ENCODE assay signal across 2 cellular contexts in the genomic region with DNA sequence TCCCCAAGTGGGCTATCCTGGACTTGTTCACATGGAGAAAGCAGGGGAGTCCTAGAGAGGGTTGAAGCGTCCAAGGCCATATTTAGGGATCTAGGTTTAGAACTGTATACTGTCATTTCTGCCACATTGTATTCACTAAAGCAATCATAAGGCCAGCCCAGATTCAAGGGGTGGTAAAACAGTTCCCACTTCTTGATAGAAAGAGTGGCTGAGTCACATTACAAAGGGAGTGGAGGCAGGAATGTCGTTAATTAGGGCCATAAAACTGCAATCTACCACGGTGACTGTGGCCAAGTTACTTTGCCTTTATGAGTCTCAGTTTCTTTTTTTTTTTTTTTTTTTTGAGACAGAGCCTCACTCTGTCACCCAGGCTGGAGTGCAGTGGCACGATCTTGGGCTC.
TF ChIP-seq lines count a peak whose summit lies in the region.

No MANE protein-coding gene starts in this region.

TF ChIP-seq in HEK293T, 16 proteins besides CTCF, POLR2A, EP300 and RAD21:
- TF ChIP-seq ZNF384 (IDR thresholded peaks at IDR 0.05), result peak; percentile 54
- TF ChIP-seq LEF1 (IDR thresholded peaks at IDR 0.05; ENCODE audit: borderline replicate concordance), result no peak

TF ChIP-seq in K562, 482 proteins besides CTCF, POLR2A, EP300 and RAD21:
- no peak for TF ChIP-seq EHMT2 (IDR thresholded peaks at IDR 0.05)
- TF ChIP-seq VEZF1 (CRISPR knock-in tag; IDR thresholded peaks at IDR 0.05), result no peak
- TF ChIP-seq, protein P1, sequence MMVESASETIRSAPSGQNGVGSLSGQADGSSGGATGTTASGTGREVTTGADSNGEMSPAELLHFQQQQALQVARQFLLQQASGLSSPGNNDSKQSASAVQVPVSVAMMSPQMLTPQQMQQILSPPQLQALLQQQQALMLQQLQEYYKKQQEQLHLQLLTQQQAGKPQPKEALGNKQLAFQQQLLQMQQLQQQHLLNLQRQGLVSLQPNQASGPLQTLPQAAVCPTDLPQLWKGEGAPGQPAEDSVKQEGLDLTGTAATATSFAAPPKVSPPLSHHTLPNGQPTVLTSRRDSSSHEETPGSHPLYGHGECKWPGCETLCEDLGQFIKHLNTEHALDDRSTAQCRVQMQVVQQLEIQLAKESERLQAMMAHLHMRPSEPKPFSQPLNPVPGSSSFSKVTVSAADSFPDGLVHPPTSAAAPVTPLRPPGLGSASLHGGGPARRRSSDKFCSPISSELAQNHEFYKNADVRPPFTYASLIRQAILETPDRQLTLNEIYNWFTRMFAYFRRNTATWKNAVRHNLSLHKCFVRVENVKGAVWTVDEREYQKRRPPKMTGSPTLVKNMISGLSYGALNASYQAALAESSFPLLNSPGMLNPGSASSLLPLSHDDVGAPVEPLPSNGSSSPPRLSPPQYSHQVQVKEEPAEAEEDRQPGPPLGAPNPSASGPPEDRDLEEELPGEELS (CRISPR knock-in tag; IDR thresholded peaks at IDR 0.05; ENCODE audit: borderline replicate concordance), result no peak
- TF ChIP-seq, protein P2, sequence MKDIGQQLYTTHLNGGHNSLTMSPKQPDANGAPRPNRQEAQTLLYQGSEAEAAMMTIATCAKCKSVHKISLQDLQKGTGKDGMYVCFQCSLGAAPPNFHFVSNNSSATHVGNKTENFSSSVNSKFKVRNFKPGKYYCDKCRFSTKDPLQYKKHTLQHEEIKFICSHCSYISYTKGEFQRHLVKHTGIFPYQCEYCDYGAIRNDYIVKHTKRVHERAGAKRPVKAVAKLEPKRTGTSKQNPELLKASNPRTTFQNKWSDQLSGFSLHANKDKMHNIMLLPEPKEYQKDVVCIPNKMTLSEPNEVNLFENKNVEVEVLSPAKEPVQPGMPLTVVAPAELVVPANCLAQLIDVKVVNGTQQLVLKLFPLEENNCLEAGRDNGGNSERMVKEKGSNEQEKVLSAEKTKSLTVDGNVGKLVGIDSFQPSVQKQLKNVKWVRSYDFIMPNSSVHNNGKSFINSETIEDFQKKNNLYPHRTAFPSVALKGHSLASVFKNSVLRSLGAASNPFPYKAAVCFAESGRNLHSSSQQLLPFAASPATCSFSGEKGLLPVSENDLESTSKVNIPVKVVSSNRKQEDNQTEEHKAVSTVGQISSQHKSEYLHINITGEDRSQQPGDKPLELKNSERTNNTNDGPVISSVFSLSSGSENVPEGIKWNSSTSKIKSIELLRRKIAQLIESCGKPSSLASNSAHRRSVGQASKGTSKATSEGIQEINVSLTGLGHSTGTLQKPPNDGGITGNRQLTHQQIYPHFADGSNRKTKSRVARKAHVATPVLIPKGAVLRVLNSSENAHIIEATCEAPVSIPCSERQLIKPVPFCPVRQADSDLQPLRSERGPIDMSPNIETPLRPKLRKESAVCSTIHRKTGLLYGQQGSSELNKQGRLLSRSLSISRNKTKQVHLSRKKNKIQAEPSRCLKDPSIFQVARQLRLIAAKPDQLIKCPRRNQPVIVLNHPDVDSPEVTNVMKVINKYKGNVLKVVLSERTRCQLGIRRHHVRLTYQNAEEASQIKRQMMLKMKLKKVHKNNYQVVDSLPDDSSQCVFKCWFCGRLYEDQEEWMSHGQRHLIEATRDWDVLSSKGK (CRISPR knock-in tag; IDR thresholded peaks at IDR 0.05), result no peak
- no peak for TF ChIP-seq TARDBP (IDR thresholded peaks at IDR 0.05)
- TF ChIP-seq THRA (IDR thresholded peaks at IDR 0.05), result no peak
- TF ChIP-seq ZNF444 (CRISPR knock-in tag; IDR thresholded peaks at IDR 0.05), result no peak
- TF ChIP-seq RBM25 (IDR thresholded peaks at IDR 0.05; ENCODE audit: low read depth, low read length, severe bottlenecking), result no peak
- TF ChIP-seq, protein P3, sequence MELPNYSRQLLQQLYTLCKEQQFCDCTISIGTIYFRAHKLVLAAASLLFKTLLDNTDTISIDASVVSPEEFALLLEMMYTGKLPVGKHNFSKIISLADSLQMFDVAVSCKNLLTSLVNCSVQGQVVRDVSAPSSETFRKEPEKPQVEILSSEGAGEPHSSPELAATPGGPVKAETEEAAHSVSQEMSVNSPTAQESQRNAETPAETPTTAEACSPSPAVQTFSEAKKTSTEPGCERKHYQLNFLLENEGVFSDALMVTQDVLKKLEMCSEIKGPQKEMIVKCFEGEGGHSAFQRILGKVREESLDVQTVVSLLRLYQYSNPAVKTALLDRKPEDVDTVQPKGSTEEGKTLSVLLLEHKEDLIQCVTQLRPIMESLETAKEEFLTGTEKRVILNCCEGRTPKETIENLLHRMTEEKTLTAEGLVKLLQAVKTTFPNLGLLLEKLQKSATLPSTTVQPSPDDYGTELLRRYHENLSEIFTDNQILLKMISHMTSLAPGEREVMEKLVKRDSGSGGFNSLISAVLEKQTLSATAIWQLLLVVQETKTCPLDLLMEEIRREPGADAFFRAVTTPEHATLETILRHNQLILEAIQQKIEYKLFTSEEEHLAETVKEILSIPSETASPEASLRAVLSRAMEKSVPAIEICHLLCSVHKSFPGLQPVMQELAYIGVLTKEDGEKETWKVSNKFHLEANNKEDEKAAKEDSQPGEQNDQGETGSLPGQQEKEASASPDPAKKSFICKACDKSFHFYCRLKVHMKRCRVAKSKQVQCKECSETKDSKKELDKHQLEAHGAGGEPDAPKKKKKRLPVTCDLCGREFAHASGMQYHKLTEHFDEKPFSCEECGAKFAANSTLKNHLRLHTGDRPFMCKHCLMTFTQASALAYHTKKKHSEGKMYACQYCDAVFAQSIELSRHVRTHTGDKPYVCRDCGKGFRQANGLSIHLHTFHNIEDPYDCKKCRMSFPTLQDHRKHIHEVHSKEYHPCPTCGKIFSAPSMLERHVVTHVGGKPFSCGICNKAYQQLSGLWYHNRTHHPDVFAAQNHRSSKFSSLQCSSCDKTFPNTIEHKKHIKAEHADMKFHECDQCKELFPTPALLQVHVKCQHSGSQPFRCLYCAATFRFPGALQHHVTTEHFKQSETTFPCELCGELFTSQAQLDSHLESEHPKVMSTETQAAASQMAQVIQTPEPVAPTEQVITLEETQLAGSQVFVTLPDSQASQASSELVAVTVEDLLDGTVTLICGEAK (IDR thresholded peaks at IDR 0.05), result no peak
- TF ChIP-seq, protein P3 (CRISPR knock-in tag; IDR thresholded peaks at IDR 0.05), result no peak
- TF ChIP-seq CTCFL (IDR thresholded peaks at IDR 0.05; ENCODE audit: borderline replicate concordance, insufficient read depth, low read depth, low read length, poor library complexity, severe bottlenecking), result no peak
- no peak for TF ChIP-seq ZNF695 (CRISPR knock-in tag; IDR thresholded peaks at IDR 0.05)
- no peak for TF ChIP-seq RCOR1 (IDR thresholded peaks at IDR 0.05; ENCODE audit: borderline replicate concordance in 1 of 2, low read depth in 2 of 2, low read length in 2 of 2)
- no peak for TF ChIP-seq ZNF253 (CRISPR knock-in tag; conservative IDR thresholded peaks at IDR 0.05)
TF ChIP-seq in K562: peak in this region for 0.
